Comparison of ENCODE assay signal across 10 cellular contexts in the genomic region with DNA sequence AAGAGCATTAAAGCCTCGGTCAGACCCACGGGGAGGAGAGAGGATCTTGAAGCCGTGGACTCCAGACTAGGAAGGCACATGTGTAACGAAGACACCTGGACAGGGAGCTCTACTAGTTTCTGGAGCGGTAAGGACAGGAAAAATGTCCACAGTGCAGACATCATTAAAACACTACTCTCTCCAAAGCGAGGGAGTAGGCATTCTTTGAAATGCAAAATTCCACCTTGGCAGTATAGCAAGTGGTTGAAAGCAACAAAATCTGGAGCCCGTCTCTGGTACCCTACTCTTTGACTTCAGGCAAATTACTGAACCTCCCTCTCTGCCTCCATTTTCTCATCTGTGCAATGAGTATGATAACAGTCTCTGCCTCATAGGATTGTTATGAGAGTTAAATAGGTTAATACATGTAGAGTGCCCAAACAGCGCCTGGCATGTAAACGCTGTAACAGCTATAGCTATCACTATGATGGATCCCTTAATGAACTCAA. TPM values are rescaled to one million over a fixed set of nuclear protein-coding genes. Genes with fewer than 3 reads are reported as not detected.
DNase-seq lines count a peak whose midpoint lies in the region; ATAC-seq and TF ChIP-seq lines count a peak whose summit lies in the region.
"Had no signal": no experiment of that assay in that cellular context is flagged by ENCODE, and none has a peak within 500 bp of the region (broad histone marks: within the 10 kb centered on the region; RNA-seq: fewer than 3 reads in every experiment).

No MANE protein-coding gene starts in this region.

- no peaks in the 10 kb centered on the region for H3K36me3 ChIP-seq in NT2/D1 (ENCODE audit: insufficient read depth, insufficient read length, low read length)
- no peaks in the 10 kb centered on the region for H3K36me3 ChIP-seq in neutrophil
- H3K36me3 ChIP-seq in aorta (ENCODE audit: control insufficient read depth in 1 of 2, insufficient read depth in 2 of 2, low read length in 1 of 2), result no peaks in the 10 kb centered on the region

- intact Hi-C loops in CD4-positive, alpha-beta T cell (cut with DNase I, micrococcal nuclease), result loop anchor here (1.0 to 2.0 kb wide), 2 partner anchors 89 to 90 kb away; no protein-coding TSS in a partner anchor
- intact Hi-C loops in aorta (cut with DNase I), result no loop called here

- peak overlapping the region; percentile 54 for H3K4me3 ChIP-seq in NT2/D1 (ENCODE audit: insufficient read length, low read depth)
- peak overlapping the region; percentile 41 for H3K4me3 ChIP-seq in epithelial cell of proximal tubule (ENCODE audit: low read depth, low read length)
- peak overlapping the region; percentile 42 to 52 for H3K4me3 ChIP-seq in neutrophil (ENCODE audit: low read depth in 1 of 2, low read length in 1 of 2)
- H3K4me3 ChIP-seq in aorta (ENCODE audit: low read length in 2 of 2), result no peak overlapping the region

- POLR2A ChIA-PET in CD4-positive, alpha-beta T cell (lab: Charles Lee), result interaction anchor here (1.0 to 2.3 kb wide), 4 partner anchors 25 to 119 kb away, joined by 3 to 10 read pairs (median 6); partner anchors contain the start of genes ABCC10 and ZNF318

- peak overlapping the region; percentile 82 for H3K4me3 Mint-ChIP-seq in CD4-positive, alpha-beta T cell

- in situ Hi-C loops in ACHN (cut with HindIII; ENCODE audit: low pct_ligation_motif_present, low pct_unique_long_range_greater_than_20kb, low sequenced_read_pairs), result no loop called here

- ATAC-seq in CD4-positive, alpha-beta T cell (ENCODE audit: poor library complexity), result no peak
- no peak for ATAC-seq in aorta (ENCODE audit: low FRiP score)
- no peak for ATAC-seq in GM21381 (IDR thresholded peaks at IDR 0.05; ENCODE audit: unreplicated experiment)

- H3K27ac ChIP-seq in CD4-positive, alpha-beta T cell (ENCODE audit: low read depth, low read length), result no peak overlapping the region
- H3K27ac ChIP-seq in neutrophil (peak overlapping the region; percentile 55), aorta (ENCODE audit: low read depth in 1 of 2, low read length in 2 of 2) (no peak overlapping the region)

- H3K27ac Mint-ChIP-seq in CD4-positive, alpha-beta T cell, result no peak overlapping the region

- peaks cover 7% of the 10 kb centered on the region for H3K4me1 ChIP-seq in NT2/D1 (ENCODE audit: insufficient read depth, insufficient read length)
- peaks cover 66 to 67% of the 10 kb centered on the region in 2 experiments for H3K4me1 ChIP-seq in neutrophil (ENCODE audit: control insufficient read depth in 1 of 2, insufficient read depth in 1 of 2, low read depth in 1 of 2, low read length in 1 of 2)
- H3K4me1 ChIP-seq in aorta (ENCODE audit: control insufficient read depth in 1 of 2, insufficient read depth in 2 of 2, low read length in 2 of 2), result no peaks in the 10 kb centered on the region

- CTCF ChIA-PET in CD4-positive, alpha-beta T cell (lab: Charles Lee), result interaction anchor here (1.3 to 1.7 kb wide), 2 partner anchors 89 to 198 kb away, joined by 3 to 6 read pairs; no protein-coding TSS in a partner anchor

- no peaks in the 10 kb centered on the region for H3K9me3 ChIP-seq in CD4-positive, alpha-beta T cell (ENCODE audit: control insufficient read depth, low read length)
- H3K9me3 ChIP-seq in NT2/D1 (ENCODE audit: insufficient read depth, low read length) (no peaks in the 10 kb centered on the region), neutrophil (no peaks in the 10 kb centered on the region), aorta (ENCODE audit: control insufficient read depth, low read length) (no peaks in the 10 kb centered on the region)

- H3K27me3 ChIP-seq in CD4-positive, alpha-beta T cell (ENCODE audit: control insufficient read depth, insufficient read depth, low read length), result no peaks in the 10 kb centered on the region
- H3K27me3 ChIP-seq in NT2/D1 (ENCODE audit: insufficient read depth, insufficient read length) (no peaks in the 10 kb centered on the region), neutrophil (no peaks in the 10 kb centered on the region), aorta (ENCODE audit: control insufficient read depth in 1 of 2, insufficient read depth in 2 of 2, low read length in 1 of 2) (peaks cover 0 to 2% of the 10 kb centered on the region in 2 donors)

- H3K36me3 Mint-ChIP-seq in CD4-positive, alpha-beta T cell (ENCODE audit: low read depth), result no peaks in the 10 kb centered on the region

- no peak for TF ChIP-seq CTCF in CD4-positive, alpha-beta T cell (IDR thresholded peaks at IDR 0.05)
- TF ChIP-seq CTCF in epithelial cell of proximal tubule (conservative IDR thresholded peaks at IDR 0.05; ENCODE audit: low read depth, low read length) (no peak), neutrophil (IDR thresholded peaks at IDR 0.05) (no peak)

- H3K9ac ChIP-seq in NT2/D1 (ENCODE audit: insufficient read length, low read depth), result peak overlapping the region; percentile 7

- no peaks in the 10 kb centered on the region for H3K9me3 Mint-ChIP-seq in CD4-positive, alpha-beta T cell

- H3K27me3 Mint-ChIP-seq in CD4-positive, alpha-beta T cell, result no peaks in the 10 kb centered on the region

- DNase-seq in CD4-positive, alpha-beta T cell, result no peak
- DNase-seq in NT2/D1 (ENCODE audit: low read depth, low spot score), result no peak
- no peak for DNase-seq in epithelial cell of proximal tubule (ENCODE audit: low read depth)
- no peak for DNase-seq in aorta
- DNase-seq in OCI-M2 (lab: John Stamatoyannopoulos, UW; ENCODE audit: unreplicated experiment), result no peak
- no peak for DNase-seq in ACHN
- DNase-seq: kidney glomerular epithelial cell had no signal

- 36 to 37% methylated on average over 9 of the region's 9 CpGs for WGBS in aorta, 2 donors

- H3K4me1 Mint-ChIP-seq in CD4-positive, alpha-beta T cell (ENCODE audit: low read depth), result peaks cover 7% of the 10 kb centered on the region

RNA-seq across cellular contexts. Expression of gene CRIP3, which starts 0.4 kb away (rescaled TPM):
- total RNA-seq in CD4-positive, alpha-beta T cell, result 1 to 10 TPM; 1.8 to 2.0 TPM
- total RNA-seq in epithelial cell of proximal tubule (not detected in 2 replicates), aorta (1 to 10 TPM in 1 of 2 donors, under 1 TPM in 1; 0.65 to 2.2 TPM)
- 1 to 10 TPM in 1 of 2 donors, not detected in 1; 1.8 TPM for polyA plus RNA-seq in aorta
- total RNA-seq: NCI-H460 had no signal

RNA-seq across cellular contexts. Expression of gene SLC22A7, which starts 11.0 kb away (rescaled TPM):
- total RNA-seq in CD4-positive, alpha-beta T cell, result not detected
- total RNA-seq in epithelial cell of proximal tubule (not detected in 2 replicates), aorta (not detected)
- polyA plus RNA-seq in aorta, result not detected
- total RNA-seq: NCI-H460 had no signal

Comparison
In these comparisons a context has a peak if more than half of its experiments do, and no peak if none do; other contexts are left out.
1. H3K4me3 ChIP-seq: peak in NT2/D1 (single experiment), epithelial cell of proximal tubule (single experiment) and neutrophil (2 of 2); none in aorta (0 of 2).
2. intact Hi-C loops: an anchor here in CD4-positive, alpha-beta T cell (1.0 to 2.0 kb wide); none called in aorta.